Comparison of ENCODE assay signal across 15 cellular contexts in the genomic region with DNA sequence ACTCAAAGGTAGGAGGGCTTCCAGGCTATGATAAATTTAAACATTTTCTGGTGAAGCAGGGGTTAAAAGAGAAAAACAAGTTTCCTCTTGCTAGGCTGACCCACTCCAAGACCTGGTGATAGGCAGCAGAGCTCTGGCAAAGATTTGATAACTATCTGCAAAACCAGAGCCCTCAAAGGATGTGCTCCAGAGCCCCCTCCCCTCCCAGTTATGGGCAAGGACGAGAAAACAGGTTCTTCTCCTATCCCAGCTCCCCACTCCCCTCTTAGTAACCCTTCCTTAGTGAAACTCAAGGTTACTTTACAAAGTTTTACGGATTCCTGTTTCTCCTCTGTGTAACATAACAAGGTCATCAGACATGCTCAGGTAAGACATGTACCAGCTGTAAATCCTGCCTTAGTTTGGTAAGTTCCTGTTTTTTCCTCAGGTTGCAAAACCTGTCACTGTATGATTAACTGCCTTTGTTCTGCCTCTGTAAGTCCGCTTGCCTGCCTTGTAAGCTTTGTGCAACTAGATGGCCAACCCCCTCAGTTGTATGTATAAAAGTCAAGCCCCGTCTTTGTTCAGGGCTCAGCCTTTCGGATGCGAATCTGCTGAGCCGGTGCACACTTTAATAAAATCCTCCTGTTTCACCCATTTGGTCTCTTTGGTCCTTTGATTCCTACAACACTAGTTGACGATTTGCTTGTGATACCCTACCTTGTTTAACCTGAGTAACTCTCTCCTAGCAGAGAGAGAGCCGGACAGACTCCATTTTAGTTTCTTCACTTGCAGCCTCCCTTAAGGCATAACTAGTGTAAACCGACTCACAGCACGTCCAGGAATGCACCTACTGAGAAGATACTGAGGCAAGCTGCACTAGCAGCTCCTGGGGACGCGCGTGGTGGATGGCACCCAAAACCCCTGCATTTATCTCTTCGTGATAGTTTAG. TPM values are rescaled to one million over a fixed set of nuclear protein-coding genes. Genes with fewer than 3 reads are reported as not detected.
DNase-seq lines count a peak whose midpoint lies in the region; ATAC-seq and TF ChIP-seq lines count a peak whose summit lies in the region.
"Had no signal": no experiment of that assay in that cellular context is flagged by ENCODE, and none has a peak within 500 bp of the region (broad histone marks: within the 10 kb centered on the region; RNA-seq: fewer than 3 reads in every experiment).

No MANE protein-coding gene starts in this region.

- no peaks in the 10 kb centered on the region for H3K36me3 ChIP-seq in esophagus squamous epithelium
- H3K36me3 ChIP-seq: heart right ventricle had no signal

- peak overlapping the region in 1 of 4 donors; percentile 19 for H3K27ac ChIP-seq in esophagus squamous epithelium
- H3K27ac ChIP-seq: heart right ventricle had no signal

- H3K4me1 Mint-ChIP-seq in memory B cell, result peaks cover 27% of the 10 kb centered on the region
- peaks cover 23% of the 10 kb centered on the region for H3K4me1 Mint-ChIP-seq in activated CD4-positive, alpha-beta T cell treated with anti-CD3 and anti-CD28 coated beads for 36 hours

- CTCF ChIA-PET in activated CD4-positive, alpha-beta T cell treated with anti-CD3 and anti-CD28 coated beads for 36 hours (lab: Charles Lee), result no interaction called here

- H3K9me3 ChIP-seq in esophagus squamous epithelium, result no peaks in the 10 kb centered on the region
- H3K9me3 ChIP-seq: heart right ventricle had no signal

- no peaks in the 10 kb centered on the region for H3K36me3 Mint-ChIP-seq in memory B cell
- no peaks in the 10 kb centered on the region for H3K36me3 Mint-ChIP-seq in activated CD4-positive, alpha-beta T cell treated with anti-CD3 and anti-CD28 coated beads for 36 hours (ENCODE audit: low read depth)

- TF ChIP-seq CTCF in esophagus squamous epithelium (IDR thresholded peaks at IDR 0.05), result no peak

- in situ Hi-C loops in G401 (cut with HindIII; ENCODE audit: low sequenced_read_pairs), result no loop called here

- H3K4me3 ChIP-seq in esophagus squamous epithelium, result no peak overlapping the region
- H3K4me3 ChIP-seq: heart right ventricle had no signal

- no peak overlapping the region for H3K4me3 Mint-ChIP-seq in memory B cell
- no peak overlapping the region for H3K4me3 Mint-ChIP-seq in activated CD4-positive, alpha-beta T cell treated with anti-CD3 and anti-CD28 coated beads for 36 hours
- H3K4me3 Mint-ChIP-seq: activated T-helper 17 cell treated with anti-CD3 and anti-CD28 coated beads, Interleukin-2, amount 50 U/mL, for 72 hours had no signal

- peak; percentile 5 for DNase-seq in D341Med (ENCODE audit: low spot score)
- DNase-seq in HT-29 (ENCODE audit: low spot score), result peak; percentile 20
- peak; percentile 69 for DNase-seq in SK-N-DZ (ENCODE audit: low spot score)
- no peak for DNase-seq in memory B cell (ENCODE audit: low spot score in 2 of 2)
- no peak for DNase-seq in activated CD4-positive, alpha-beta T cell treated with anti-CD3 and anti-CD28 coated beads for 36 hours
- DNase-seq in G401 (ENCODE audit: low spot score), result no peak
- no peak for DNase-seq in esophagus squamous epithelium (lab: John Stamatoyannopoulos, UW)
- DNase-seq: activated CD4-positive, alpha-beta T cell treated with anti-CD3 and anti-CD28 coated beads for 4 hours; heart right ventricle; NCI-H1092; stimulated activated CD4-positive, alpha-beta T cell treated with anti-CD3 and anti-CD28 coated beads, Interleukin-4, amount 100 ng/mL, for 4 hours had no signal

- intact Hi-C loops in activated CD4-positive, alpha-beta T cell treated with anti-CD3 and anti-CD28 coated beads for 36 hours (cut with DNase I, micrococcal nuclease), result no loop called here
- intact Hi-C loops in esophagus squamous epithelium (cut with DNase I), result no loop called here

- no peaks in the 10 kb centered on the region for H3K27me3 Mint-ChIP-seq in memory B cell
- no peaks in the 10 kb centered on the region for H3K27me3 Mint-ChIP-seq in activated CD4-positive, alpha-beta T cell treated with anti-CD3 and anti-CD28 coated beads for 36 hours
- H3K27me3 Mint-ChIP-seq: activated T-helper 17 cell treated with anti-CD3 and anti-CD28 coated beads, Interleukin-2, amount 50 U/mL, for 72 hours had no signal

- H3K4me1 ChIP-seq in esophagus squamous epithelium, result peaks cover 0 to 18% (median 0%) of the 10 kb centered on the region in 3 donors

- peak overlapping the region; percentile 29 for H3K27ac Mint-ChIP-seq in memory B cell
- H3K27ac Mint-ChIP-seq in activated CD4-positive, alpha-beta T cell treated with anti-CD3 and anti-CD28 coated beads for 36 hours, result no peak overlapping the region
- H3K27ac Mint-ChIP-seq: activated T-helper 17 cell treated with anti-CD3 and anti-CD28 coated beads, Interleukin-2, amount 50 U/mL, for 72 hours had no signal

- ATAC-seq in memory B cell (ENCODE audit: low read depth), result peak; percentile 59
- no peak for ATAC-seq in activated CD4-positive, alpha-beta T cell treated with anti-CD3 and anti-CD28 coated beads for 36 hours
- no peak for ATAC-seq in HG03095 (IDR thresholded peaks at IDR 0.05; ENCODE audit: unreplicated experiment)
- ATAC-seq: activated T-helper 17 cell treated with anti-CD3 and anti-CD28 coated beads, Interleukin-2, amount 50 U/mL, for 72 hours; heart right ventricle had no signal

- peaks cover 0 to 8% (median 0%) of the 10 kb centered on the region in 4 donors for H3K27me3 ChIP-seq in esophagus squamous epithelium

- H3K9me3 Mint-ChIP-seq in memory B cell, result no peaks in the 10 kb centered on the region
- no peaks in the 10 kb centered on the region for H3K9me3 Mint-ChIP-seq in activated CD4-positive, alpha-beta T cell treated with anti-CD3 and anti-CD28 coated beads for 36 hours (ENCODE audit: low read depth)
- H3K9me3 Mint-ChIP-seq: activated T-helper 17 cell treated with anti-CD3 and anti-CD28 coated beads, Interleukin-2, amount 50 U/mL, for 72 hours had no signal

- POLR2A ChIA-PET in activated CD4-positive, alpha-beta T cell treated with anti-CD3 and anti-CD28 coated beads for 36 hours (lab: Charles Lee), result no interaction called here

- TF ChIP-seq POLR2A in esophagus squamous epithelium (IDR thresholded peaks at IDR 0.05), result no peak

- WGBS in esophagus squamous epithelium, 2 donors, result 51 to 57% methylated on average over 15 of the region's 15 CpGs

RNA-seq across cellular contexts. Expression of a gene that starts 13.9 kb away (rescaled TPM):
- total RNA-seq in HT-29 (2014; rRNA removed; shearing (Covaris generic)), result not detected in 2 replicates
- not detected in 2 replicates for polyA plus RNA-seq in SK-N-DZ (2014; cell fraction: cytosol; rRNA removed)
- polyA plus RNA-seq in SK-N-DZ (2014; cell fraction: nucleus; rRNA removed), result not detected in 2 replicates
- 1 to 10 TPM; 5.2 to 7.3 TPM for total RNA-seq in activated CD4-positive, alpha-beta T cell treated with anti-CD3 and anti-CD28 coated beads for 36 hours
- 2.1 and 5.2 TPM in 2 replicates for total RNA-seq in G401 (2014; rRNA removed; shearing (Covaris generic))
- under 1 TPM in 2 of 4 donors, not detected in 2; 0.92 to 0.95 TPM for total RNA-seq in esophagus squamous epithelium
- total RNA-seq: endothelial cell of umbilical vein, mesenteric fat pad had no signal
- polyA plus RNA-seq: endothelial cell of umbilical vein had no signal

RNA-seq across cellular contexts. Expression of a gene that starts 33.8 kb away (rescaled TPM):
- 0.97 TPM in 1 of 2 replicates, not detected in the other for total RNA-seq in HT-29 (2014; rRNA removed; shearing (Covaris generic))
- polyA plus RNA-seq in SK-N-DZ (2014; cell fraction: cytosol; rRNA removed), result 0.09 TPM in 1 of 2 replicates, not detected in the other
- polyA plus RNA-seq in SK-N-DZ (2014; cell fraction: nucleus; rRNA removed), result not detected in 2 replicates
- 10 to 100 TPM; 45.9 to 47.4 TPM for total RNA-seq in activated CD4-positive, alpha-beta T cell treated with anti-CD3 and anti-CD28 coated beads for 36 hours
- 2.9 and 5.6 TPM in 2 replicates for total RNA-seq in G401 (2014; rRNA removed; shearing (Covaris generic))
- total RNA-seq in esophagus squamous epithelium, result 10 to 100 TPM in 2 of 4 donors, 1 to 10 TPM in 1, under 1 TPM in 1; 0.91 to 12.1 (median 6.5) TPM

RNA-seq across cellular contexts. Expression of a gene that starts 41.6 kb away (rescaled TPM):
- 7.3 and 8.6 TPM in 2 replicates for total RNA-seq in HT-29 (2014; rRNA removed; shearing (Covaris generic))
- 0.37 and 1.7 TPM in 2 replicates for polyA plus RNA-seq in SK-N-DZ (2014; cell fraction: cytosol; rRNA removed)
- polyA plus RNA-seq in SK-N-DZ (2014; cell fraction: nucleus; rRNA removed), result 1.9 and 11.7 TPM in 2 replicates
- 10 to 100 TPM; 19.9 to 20.3 TPM for total RNA-seq in activated CD4-positive, alpha-beta T cell treated with anti-CD3 and anti-CD28 coated beads for 36 hours
- 7.9 and 9.6 TPM in 2 replicates for total RNA-seq in G401 (2014; rRNA removed; shearing (Covaris generic))
- 10 to 100 TPM in 3 of 4 donors, 1 to 10 TPM in 1; 4.7 to 56.1 (median 19.5) TPM for total RNA-seq in esophagus squamous epithelium

Comparison
In these comparisons a context has a peak if more than half of its experiments do, and no peak if none do; other contexts are left out.
1. DNase-seq: peak in D341Med (single experiment), HT-29 (single experiment) and SK-N-DZ (single experiment); none in memory B cell (0 of 2), activated CD4-positive, alpha-beta T cell treated with anti-CD3 and anti-CD28 coated beads for 36 hours (single experiment), G401 (single experiment) and esophagus squamous epithelium (single experiment).